1 cellular context compared by ENCODE assay signal in genomic region chr2:96259497-96259921, GRCh38.
TF ChIP-seq lines count a peak whose summit lies in the region.

No MANE protein-coding gene starts in this region.

TF ChIP-seq in K562, 482 proteins besides CTCF, POLR2A, EP300 and RAD21:
- no peak for TF ChIP-seq SP1 (CRISPR knock-in tag; IDR thresholded peaks at IDR 0.05)
- no peak for TF ChIP-seq FOXA3 (CRISPR knock-in tag; conservative IDR thresholded peaks at IDR 0.05 in 1 of 2, IDR thresholded peaks at IDR 0.05 in 1 of 2)
- no peak for TF ChIP-seq DMBX1 (CRISPR knock-in tag; IDR thresholded peaks at IDR 0.05; ENCODE audit: borderline replicate concordance)
- TF ChIP-seq ZNF695 (CRISPR knock-in tag; IDR thresholded peaks at IDR 0.05), result no peak
- TF ChIP-seq RFX7 (CRISPR knock-in tag; IDR thresholded peaks at IDR 0.05), result no peak
- no peak for TF ChIP-seq THRA (IDR thresholded peaks at IDR 0.05)
- no peak for TF ChIP-seq ZNF175 (CRISPR knock-in tag; IDR thresholded peaks at IDR 0.05; ENCODE audit: low read depth)
- no peak for TF ChIP-seq POLR3G (IDR thresholded peaks at IDR 0.05; ENCODE audit: extremely low read depth, insufficient read length, insufficient replicate concordance)
- no peak for TF ChIP-seq MLLT1 (IDR thresholded peaks at IDR 0.05)
- TF ChIP-seq HES1 (IDR thresholded peaks at IDR 0.05; ENCODE audit: low read depth), result no peak
- no peak for TF ChIP-seq GATAD2A (IDR thresholded peaks at IDR 0.05)
- TF ChIP-seq NFE2L1 (tag; IDR thresholded peaks at IDR 0.05; ENCODE audit: borderline replicate concordance, low read depth), result no peak
